8 cellular contexts compared by ENCODE assay signal in genomic region chr1:19596065-19596718, GRCh38. TPM values are rescaled to one million over a fixed set of nuclear protein-coding genes. Genes with fewer than 3 reads are reported as not detected.
DNase-seq lines count a peak whose midpoint lies in the region; ATAC-seq and TF ChIP-seq lines count a peak whose summit lies in the region.

No MANE protein-coding gene starts in this region.

- H3K79me2 ChIP-seq in SU-DHL-6 (ENCODE audit: insufficient read depth, low read length) (peaks cover 42% of the 10 kb centered on the region), fibroblast of lung (ENCODE audit: control insufficient read depth, insufficient read depth, low read length) (peaks cover 42% of the 10 kb centered on the region), neural progenitor cell (ENCODE audit: low read depth) (peaks cover 43% of the 10 kb centered on the region)

- no peak for DNase-seq in fibroblast of lung (ENCODE audit: low read depth in 2 of 2)
- peak; percentile 50 for DNase-seq in neural progenitor cell (ENCODE audit: low spot score)
- no peak for DNase-seq in stimulated activated CD4-positive, alpha-beta T cell treated with anti-CD3 and anti-CD28 coated beads, Interleukin-4, amount 100 ng/mL, for 24 hours
- no peak for DNase-seq in foreskin melanocyte

- no peaks in the 10 kb centered on the region for H3K9me3 Mint-ChIP-seq in neural progenitor cell

- H3K27me3 Mint-ChIP-seq in neural progenitor cell (ENCODE audit: insufficient read depth, low read depth), result peaks cover 3% of the 10 kb centered on the region

- H3K27ac ChIP-seq in BLaER1 (peak overlapping the region; percentile 96), SU-DHL-6 (ENCODE audit: low read depth, low read length) (peak overlapping the region; percentile 43), fibroblast of lung (ENCODE audit: insufficient read depth, low read length) (peak overlapping the region; percentile 94), neural progenitor cell (no peak overlapping the region)

- H3K4me2 ChIP-seq in BLaER1, result peak overlapping the region; percentile 84
- H3K4me2 ChIP-seq in SU-DHL-6 (ENCODE audit: low read depth, low read length, poor library complexity, severe bottlenecking), result peak overlapping the region; percentile 75
- H3K4me2 ChIP-seq in fibroblast of lung (ENCODE audit: extremely low read depth, insufficient read depth, low read length), result peak overlapping the region; percentile 98
- H3K4me2 ChIP-seq in neural progenitor cell, result peak overlapping the region; percentile 94

- H3K4me1 Mint-ChIP-seq in neural progenitor cell, result peaks cover 21% of the 10 kb centered on the region

- TF ChIP-seq CTCF in SU-DHL-6 (IDR thresholded peaks at IDR 0.05; ENCODE audit: insufficient read depth, low read length, poor library complexity, severe bottlenecking) (no peak), fibroblast of lung (conservative IDR thresholded peaks at IDR 0.05 in 1 of 2, IDR thresholded peaks at IDR 0.05 in 1 of 2; ENCODE audit: low read depth in 1 of 2, low read length in 2 of 2) (no peak), neural progenitor cell (IDR thresholded peaks at IDR 0.05) (no peak)

- ATAC-seq in HG03354 (IDR thresholded peaks at IDR 0.05; ENCODE audit: poor library complexity, severe bottlenecking, unreplicated experiment) (peak; percentile 1), HG02610 (IDR thresholded peaks at IDR 0.05; ENCODE audit: unreplicated experiment) (no peak)

- H3K27me3 ChIP-seq in BLaER1 (no peaks in the 10 kb centered on the region), SU-DHL-6 (ENCODE audit: low read length) (no peaks in the 10 kb centered on the region), fibroblast of lung (ENCODE audit: control insufficient read depth, insufficient read depth, low read length) (no peaks in the 10 kb centered on the region), neural progenitor cell (peaks cover 8% of the 10 kb centered on the region)

- H3K9me3 ChIP-seq in BLaER1 (no peaks in the 10 kb centered on the region), SU-DHL-6 (ENCODE audit: insufficient read depth, low read length) (no peaks in the 10 kb centered on the region), fibroblast of lung (ENCODE audit: control insufficient read depth, insufficient read depth, low read depth, low read length) (no peaks in the 10 kb centered on the region), neural progenitor cell (ENCODE audit: low read depth) (no peaks in the 10 kb centered on the region)

- H4K20me1 ChIP-seq in BLaER1, result peaks cover 32% of the 10 kb centered on the region
- no peaks in the 10 kb centered on the region for H4K20me1 ChIP-seq in SU-DHL-6 (ENCODE audit: low read depth, low read length)
- H4K20me1 ChIP-seq in fibroblast of lung (ENCODE audit: control insufficient read depth, extremely low read depth, insufficient read depth, low read length), result no peaks in the 10 kb centered on the region
- peaks cover 35% of the 10 kb centered on the region for H4K20me1 ChIP-seq in neural progenitor cell (ENCODE audit: low read depth)

- H3K36me3 ChIP-seq in BLaER1 (peaks cover 17% of the 10 kb centered on the region), SU-DHL-6 (ENCODE audit: low read length) (no peaks in the 10 kb centered on the region), fibroblast of lung (ENCODE audit: control insufficient read depth, insufficient read depth, low read length) (peaks cover 2% of the 10 kb centered on the region), neural progenitor cell (no peaks in the 10 kb centered on the region)

- H3K4me3 Mint-ChIP-seq in neural progenitor cell, result peak overlapping the region; percentile 100

- H2AFZ ChIP-seq in SU-DHL-6 (ENCODE audit: low read depth, low read length, severe bottlenecking), result peak overlapping the region; percentile 69
- H2AFZ ChIP-seq in fibroblast of lung (ENCODE audit: low read length), result peak overlapping the region; percentile 94
- peak overlapping the region; percentile 89 for H2AFZ ChIP-seq in neural progenitor cell (replicated peaks)

- H3K9ac ChIP-seq in BLaER1 (peak overlapping the region; percentile 97), SU-DHL-6 (ENCODE audit: low read length) (peak overlapping the region; percentile 87), fibroblast of lung (ENCODE audit: insufficient read depth, low read length) (peak overlapping the region; percentile 74), neural progenitor cell (no peak overlapping the region)

- H3F3A ChIP-seq in SU-DHL-6 (ENCODE audit: insufficient read depth) (no peaks in the 10 kb centered on the region), neural progenitor cell (ENCODE audit: low read depth) (peaks cover 7% of the 10 kb centered on the region)

- H3K27ac Mint-ChIP-seq in neural progenitor cell, result peak overlapping the region; percentile 78

- H3K4me1 ChIP-seq in BLaER1 (peaks cover 19% of the 10 kb centered on the region), fibroblast of lung (ENCODE audit: control insufficient read depth, extremely low read depth, insufficient read depth, low read length) (peaks cover 2% of the 10 kb centered on the region), neural progenitor cell (peaks cover 8% of the 10 kb centered on the region)

- H3K9me2 ChIP-seq in SU-DHL-6 (replicated peaks; ENCODE audit: insufficient read depth, low read length), result no peaks in the 10 kb centered on the region

- H3K4me3 ChIP-seq in BLaER1 (peak overlapping the region; percentile 96), SU-DHL-6 (ENCODE audit: insufficient read depth, low read length, poor library complexity, severe bottlenecking) (peak overlapping the region; percentile 59), fibroblast of lung (replicated peaks in 1 of 4; ENCODE audit: control extremely low read depth in 1 of 4, insufficient read depth in 1 of 4, low read depth in 3 of 4, low read length in 4 of 4) (peak overlapping the region; percentile 72 to 91 (median 86)), neural progenitor cell (peak overlapping the region; percentile 88)

- peaks cover 2% of the 10 kb centered on the region for H3K36me3 Mint-ChIP-seq in neural progenitor cell

RNA-seq across cellular contexts. Expression of gene NBL1, which starts 47.9 kb away (rescaled TPM):
- total RNA-seq in fibroblast of lung (103 and 180 TPM in 2 replicates), neural progenitor cell (ENCODE audit: low replicate concordance) (2.4 and 7.7 TPM in 2 replicates)
- polyA plus RNA-seq in fibroblast of lung, result 59.3 and 115 TPM in 2 replicates
- 135 and 351 TPM in 2 replicates for polyA plus RNA-seq in fibroblast of lung (2012)
- 374 and 622 TPM in 2 replicates for polyA minus RNA-seq in fibroblast of lung (ENCODE audit: low replicate concordance)

Comparison
In these comparisons a context has a peak if more than half of its experiments do, and no peak if none do; other contexts are left out.
1. RNA of gene NBL1, which starts 47.9 kb away (total RNA-seq): 103 to 180 TPM in fibroblast of lung; 2.4 to 7.7 TPM in neural progenitor cell; every median in the first group is over 10 times any median in the second.
2. Peak in every context shown above with its lines, with median percentiles within 50 percentile points of each other: H3K4me2 ChIP-seq, H3K4me3 ChIP-seq and H2AFZ ChIP-seq.